Comparison of ENCODE assay signal across 8 cellular contexts in the genomic region with DNA sequence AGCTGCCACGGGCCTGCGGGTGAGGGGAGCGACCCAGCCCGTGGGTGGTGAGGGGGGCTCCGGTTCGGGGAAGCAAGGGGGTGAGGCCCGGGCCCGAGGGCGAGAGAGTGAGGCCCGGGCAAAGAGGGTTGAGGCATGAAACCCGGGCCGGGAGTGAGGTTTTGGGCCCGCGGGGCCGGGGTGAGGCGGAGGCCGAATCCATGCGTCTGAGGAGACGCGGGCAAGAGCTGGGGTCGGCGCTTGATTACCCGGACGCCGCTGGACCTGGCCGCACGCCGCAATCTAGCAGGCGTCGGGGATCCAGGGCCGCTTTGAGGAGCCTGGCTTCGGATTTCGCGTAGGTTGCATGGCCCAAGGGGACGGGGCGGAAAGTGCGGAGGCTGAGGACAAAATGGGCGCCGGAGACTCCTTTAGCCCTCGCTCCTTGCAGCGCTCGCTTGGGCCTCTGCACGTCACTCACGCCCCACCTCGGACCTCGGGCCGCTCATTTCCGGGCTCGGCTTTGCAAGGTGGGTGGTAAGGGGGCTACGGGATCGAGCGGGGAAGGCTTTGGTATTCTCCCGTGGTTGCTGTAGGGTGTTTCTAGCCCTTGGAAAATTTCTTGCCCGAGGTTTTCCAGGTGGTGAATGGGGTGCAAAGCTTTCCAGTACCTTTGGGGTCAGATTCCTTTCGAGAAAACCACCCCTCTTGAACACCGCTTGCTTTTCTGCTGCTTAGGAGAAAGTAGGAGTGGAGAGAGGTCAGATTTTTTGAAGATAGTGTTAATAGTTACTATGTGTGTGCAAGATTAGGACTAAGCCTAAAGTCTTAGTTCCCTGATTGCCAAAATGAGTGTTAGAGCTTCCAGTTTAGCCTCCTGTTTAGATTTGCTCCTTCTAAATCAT. TPM values are rescaled to one million over a fixed set of nuclear protein-coding genes. Genes with fewer than 3 reads are reported as not detected.
DNase-seq lines count a peak whose midpoint lies in the region; FAIRE-seq and TF ChIP-seq lines count a peak whose summit lies in the region.

No MANE protein-coding gene starts in this region.

- peak overlapping the region; percentile 97 for H3K4me3 ChIP-seq in GM12875 (ENCODE audit: low read depth, low read length)
- peak overlapping the region; percentile 93 for H3K4me3 ChIP-seq in H7 (ENCODE audit: insufficient read depth, low read depth, low read length)
- peak overlapping the region; percentile 94 for H3K4me3 ChIP-seq in bronchial epithelial cell (ENCODE audit: low read depth, low read length)
- peak overlapping the region; percentile 82 to 96 (median 85) for H3K4me3 ChIP-seq in keratinocyte (ENCODE audit: control insufficient read depth in 2 of 3, extremely low read depth in 1 of 3, insufficient read depth in 2 of 3, low read depth in 1 of 3, low read length in 3 of 3)

- H3K36me3 ChIP-seq in H7 (replicated peaks; ENCODE audit: control insufficient read depth, insufficient read depth, low read length) (no peaks in the 10 kb centered on the region; the same call in 1 of the 2 replicates), bronchial epithelial cell (ENCODE audit: control insufficient read depth, insufficient read depth, low read length) (no peaks in the 10 kb centered on the region), keratinocyte (ENCODE audit: control insufficient read depth in 2 of 2, extremely low read depth in 1 of 2, insufficient read depth in 2 of 2, low read length in 2 of 2) (no peaks in the 10 kb centered on the region)

- dilution Hi-C loops in keratinocyte (cut with MboI; ENCODE audit: extremely low pct_ligation_motif_present, low sequenced_read_pairs): no loop called here

- peaks cover 5% of the 10 kb centered on the region for H4K20me1 ChIP-seq in keratinocyte (ENCODE audit: control insufficient read depth, extremely low read depth, insufficient read depth, low read length)

- peaks cover 10% of the 10 kb centered on the region for H3K4me1 ChIP-seq in keratinocyte (ENCODE audit: control insufficient read depth, extremely low read depth, insufficient read depth, low read length)

- H3K27me3 ChIP-seq in H7 (ENCODE audit: control insufficient read depth, insufficient read depth, low read length) (no peaks in the 10 kb centered on the region), bronchial epithelial cell (ENCODE audit: control insufficient read depth, insufficient read depth, low read length) (no peaks in the 10 kb centered on the region), keratinocyte (ENCODE audit: control insufficient read depth, extremely low read depth, insufficient read depth, low read length) (no peaks in the 10 kb centered on the region)

- H3K9me3 ChIP-seq in keratinocyte (ENCODE audit: control insufficient read depth, low read depth, low read length): no peaks in the 10 kb centered on the region

- DNase-seq in H7 (peak; percentile 73), M059J (ENCODE audit: low read depth) (peak; percentile 76), UCSD-AML1 (lab: John Stamatoyannopoulos, UW; ENCODE audit: unreplicated experiment) (peak; percentile 67), bronchial epithelial cell (ENCODE audit: low read depth) (peak; percentile 41), keratinocyte (ENCODE audit: low read depth, low spot score) (no peak), HuH-7.5 (ENCODE audit: low spot score) (no peak)
- peak; percentile 12 for DNase-seq in stimulated activated CD4-positive, alpha-beta T cell treated with anti-CD3 and anti-CD28 coated beads, Interleukin-12 subunit alpha, Interleukin-12 subunit beta, amount 100 ng/mL, for 4 hours

- peak overlapping the region; percentile 98 for H3K9ac ChIP-seq in keratinocyte (ENCODE audit: control insufficient read depth, extremely low read depth, insufficient read depth, low read length)

- TF ChIP-seq CTCF in GM12875 (IDR thresholded peaks at IDR 0.05; ENCODE audit: borderline replicate concordance, insufficient read depth, low read depth, low read length) (no peak), bronchial epithelial cell (IDR thresholded peaks at IDR 0.05; ENCODE audit: insufficient read depth, low read length, severe bottlenecking) (no peak), keratinocyte (optimal IDR thresholded peaks at IDR 0.05 in 1 of 3, IDR thresholded peaks at IDR 0.05 in 1 of 3, conservative IDR thresholded peaks at IDR 0.05 in 1 of 3; ENCODE audit: extremely low read depth in 1 of 3, insufficient read depth in 2 of 3, low read length in 3 of 3) (no peak)

- FAIRE-seq in bronchial epithelial cell (lab: Jason Lieb, UNC) (no peak), keratinocyte (lab: Jason Lieb, UNC) (no peak)

- H3K9me1 ChIP-seq in keratinocyte (ENCODE audit: control insufficient read depth, extremely low read depth, insufficient read depth, low read length): no peaks in the 10 kb centered on the region

- H3K79me2 ChIP-seq in keratinocyte (ENCODE audit: control insufficient read depth, insufficient read depth, low read length): peaks cover 57% of the 10 kb centered on the region

- peak overlapping the region; percentile 96 for H3K4me2 ChIP-seq in keratinocyte (ENCODE audit: control insufficient read depth, extremely low read depth, insufficient read depth, low read depth, low read length)

- H2AFZ ChIP-seq in keratinocyte (ENCODE audit: control insufficient read depth, low read length): peak overlapping the region; percentile 86

- peak overlapping the region; percentile 94 for H3K27ac ChIP-seq in keratinocyte (ENCODE audit: control insufficient read depth, insufficient read depth, low read length)

RNA-seq across cellular contexts. Expression of a gene that starts 0.8 kb away (rescaled TPM):
- 49.1 and 76.4 TPM in 2 replicates for total RNA-seq in H7 (2014; rRNA removed; shearing (Covaris generic))
- total RNA-seq in M059J (2014; rRNA removed; shearing (Covaris generic)): 44.5 and 47.7 TPM in 2 replicates
- total RNA-seq in bronchial epithelial cell: 122 and 166 TPM in 2 replicates
- 27.1 to 69.2 TPM (median 51.0 TPM) in 3 replicates for polyA plus RNA-seq in keratinocyte
- polyA plus RNA-seq in keratinocyte (2011; ENCODE audit: low read depth): 15.4 TPM
- 16.2 and 36.3 TPM in 2 replicates for polyA plus RNA-seq in keratinocyte (2011; cell fraction: cytosol; rRNA removed)
- polyA plus RNA-seq in keratinocyte (2011; cell fraction: nucleus; rRNA removed): 84.6 and 99.7 TPM in 2 replicates
- polyA plus RNA-seq in keratinocyte (2012; ENCODE audit: low replicate concordance): 24.9 and 26.0 TPM in 2 replicates
- 7.0 to 61.3 TPM (median 35.2 TPM) in 3 replicates for polyA minus RNA-seq in keratinocyte
- 22.8 TPM for polyA minus RNA-seq in keratinocyte (2011; cell fraction: cytosol; rRNA and poly(A)+ RNA removed)
- 39.7 and 80.3 TPM in 2 replicates for polyA minus RNA-seq in keratinocyte (2011; cell fraction: nucleus; rRNA and poly(A)+ RNA removed)

Comparison
In these comparisons a context has a peak if more than half of its experiments do, and no peak if none do; other contexts are left out.
1. DNase-seq: peak in H7 (single experiment), M059J (single experiment), UCSD-AML1 (single experiment), bronchial epithelial cell (single experiment) and stimulated activated CD4-positive, alpha-beta T cell treated with anti-CD3 and anti-CD28 coated beads, Interleukin-12 subunit alpha, Interleukin-12 subunit beta, amount 100 ng/mL, for 4 hours (single experiment); none in keratinocyte (single experiment) and HuH-7.5 (single experiment).
2. Peak in every context shown above with its lines, with median percentiles within 50 percentile points of each other: H3K4me3 ChIP-seq.